Comparison of ENCODE assay signal across 8 cellular contexts in the genomic region with DNA sequence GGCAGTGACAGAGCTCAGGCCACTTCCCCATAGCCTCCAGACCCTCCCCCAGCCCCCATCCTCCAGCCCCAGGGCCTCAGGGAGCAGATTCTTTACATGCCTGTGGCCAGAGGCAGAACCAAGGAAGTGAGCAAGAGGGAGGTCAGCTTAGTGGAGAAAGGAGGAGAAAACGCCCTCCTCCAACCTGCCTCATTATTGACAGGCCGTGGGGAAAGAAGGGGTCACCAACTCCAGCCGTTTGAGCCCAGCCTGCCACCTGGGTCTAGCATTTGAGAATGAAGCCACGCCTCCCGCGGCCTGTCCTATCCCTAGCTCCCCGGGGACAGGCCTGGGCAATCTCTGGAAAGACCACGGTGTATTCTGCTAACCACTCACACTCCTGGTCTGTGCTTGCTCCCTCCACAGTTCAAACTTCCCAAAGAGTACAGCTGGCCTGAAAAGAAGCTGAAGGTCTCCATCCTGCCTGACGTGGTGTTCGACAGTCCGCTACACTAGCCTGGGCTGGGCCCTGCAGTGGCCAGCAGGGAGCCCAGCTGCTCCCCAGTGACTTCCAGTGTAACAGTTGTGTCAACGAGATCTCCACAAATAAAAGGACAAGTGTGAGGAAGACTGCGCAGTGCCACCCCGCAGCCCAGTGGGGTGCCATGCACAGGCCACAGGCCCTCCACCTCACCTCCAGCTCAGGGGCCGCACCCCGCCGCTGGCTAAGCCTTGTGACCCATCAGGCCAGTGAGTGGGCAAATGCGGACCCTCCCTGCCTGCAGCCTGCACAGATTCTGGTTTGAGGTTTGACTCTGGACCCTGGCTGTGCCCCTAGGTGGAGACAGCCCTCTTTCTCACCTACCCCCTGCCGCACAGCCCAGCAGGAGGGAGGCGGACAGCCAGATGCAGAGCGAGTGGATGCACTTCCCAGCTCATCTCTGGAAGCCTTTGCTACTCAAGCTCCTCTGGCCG. TPM values are rescaled to one million over a fixed set of nuclear protein-coding genes. Genes with fewer than 3 reads are reported as not detected.
DNase-seq lines count a peak whose midpoint lies in the region; ATAC-seq and TF ChIP-seq lines count a peak whose summit lies in the region.

No MANE protein-coding gene starts in this region.

- H3K9me3 ChIP-seq in iPS-15b (ENCODE audit: control insufficient read depth, insufficient read depth, low read length) (no peaks in the 10 kb centered on the region), suprapubic skin (no peaks in the 10 kb centered on the region), adrenal gland (replicated peaks in 1 of 3) (no peaks in the 10 kb centered on the region)

- peak overlapping the region; percentile 45 for H3K4me3 Mint-ChIP-seq in HFFc6
- no peak overlapping the region for H3K4me3 Mint-ChIP-seq in effector memory CD8-positive, alpha-beta T cell

- H3K27ac ChIP-seq in suprapubic skin (peak overlapping the region; percentile 5), adrenal gland (peak overlapping the region in 2 of 5 donors; percentile 78 to 81)

- H3K27ac Mint-ChIP-seq in HFFc6 = peak overlapping the region; percentile 96
- H3K27ac Mint-ChIP-seq in effector memory CD8-positive, alpha-beta T cell = no peak overlapping the region

- DNase-seq in HFFc6 (peak; percentile 84), amniotic stem cell (lab: John Stamatoyannopoulos, UW) (peak; percentile 39), suprapubic skin (ENCODE audit: low spot score in 2 of 2) (no peak), adrenal gland (no peak), SIG-M5 treated with dmso at 0.1 percent for 504 hours (lab: John Stamatoyannopoulos, UW; ENCODE audit: unreplicated experiment) (no peak)
- no peak for DNase-seq in effector memory CD8-positive, alpha-beta T cell

- H3K9me3 Mint-ChIP-seq in HFFc6 = no peaks in the 10 kb centered on the region
- no peaks in the 10 kb centered on the region for H3K9me3 Mint-ChIP-seq in effector memory CD8-positive, alpha-beta T cell

- H3K9ac ChIP-seq in iPS-15b (ENCODE audit: low read depth, low read length) = peak overlapping the region; percentile 37

- no peak for TF ChIP-seq EP300 in suprapubic skin (IDR thresholded peaks at IDR 0.05)

- no peaks in the 10 kb centered on the region for H3K36me3 ChIP-seq in iPS-15b (ENCODE audit: control insufficient read depth, insufficient read depth, low read length)
- H3K36me3 ChIP-seq in suprapubic skin = peaks cover 28% of the 10 kb centered on the region
- H3K36me3 ChIP-seq in adrenal gland (replicated peaks in 1 of 2) = peaks cover 0 to 11% of the 10 kb centered on the region in 2 donors

- peak; percentile 25; the same call in 1 of the 2 replicates for TF ChIP-seq CTCF in HFFc6 (IDR thresholded peaks at IDR 0.05)
- TF ChIP-seq CTCF in suprapubic skin (IDR thresholded peaks at IDR 0.05) = no peak
- no peak for TF ChIP-seq CTCF in adrenal gland (IDR thresholded peaks at IDR 0.05)

- peaks cover 33% of the 10 kb centered on the region for H3K4me1 ChIP-seq in iPS-15b (ENCODE audit: control insufficient read depth, insufficient read depth, low read length)
- H3K4me1 ChIP-seq in suprapubic skin = peaks cover 68% of the 10 kb centered on the region
- H3K4me1 ChIP-seq in adrenal gland (replicated peaks in 1 of 2) = peaks cover 32 to 74% of the 10 kb centered on the region in 2 donors

- intact Hi-C loops in adrenal gland (cut with DNase I) = no loop called here

- peaks cover under 1% of the 10 kb centered on the region; the same call in 1 of the 2 replicates for H3K36me3 Mint-ChIP-seq in HFFc6 (ENCODE audit: low read depth)
- peaks cover 3% of the 10 kb centered on the region for H3K36me3 Mint-ChIP-seq in effector memory CD8-positive, alpha-beta T cell (ENCODE audit: insufficient read depth)

- no peak for TF ChIP-seq POLR2A in suprapubic skin (IDR thresholded peaks at IDR 0.05)
- TF ChIP-seq POLR2A in adrenal gland (IDR thresholded peaks at IDR 0.05) = no peak

- ATAC-seq in HG03159 (IDR thresholded peaks at IDR 0.05; ENCODE audit: unreplicated experiment) = no peak
- ATAC-seq in effector memory CD8-positive, alpha-beta T cell (replicated peaks) = no peak

- 72% methylated on average over 16 of the region's 22 CpGs for WGBS in suprapubic skin
- WGBS in adrenal gland, 4 donors = 83 to 87% (median 85%) methylated on average over 13 to 22 of the region's 22 CpGs

- no peaks in the 10 kb centered on the region for H3K27me3 ChIP-seq in iPS-15b (ENCODE audit: control insufficient read depth, insufficient read depth, low read length)
- no peaks in the 10 kb centered on the region for H3K27me3 ChIP-seq in suprapubic skin
- no peaks in the 10 kb centered on the region for H3K27me3 ChIP-seq in adrenal gland

- H3K27me3 Mint-ChIP-seq in HFFc6 (ENCODE audit: insufficient read depth) = peaks cover 2% of the 10 kb centered on the region
- no peaks in the 10 kb centered on the region for H3K27me3 Mint-ChIP-seq in effector memory CD8-positive, alpha-beta T cell

- peaks cover 97% of the 10 kb centered on the region for H3K4me1 Mint-ChIP-seq in HFFc6 (ENCODE audit: low read depth)
- peaks cover 12 to 16% of the 10 kb centered on the region in 2 donors for H3K4me1 Mint-ChIP-seq in effector memory CD8-positive, alpha-beta T cell (ENCODE audit: low read depth in 2 of 2)

- peak overlapping the region; percentile 18 for H3K4me3 ChIP-seq in iPS-15b (ENCODE audit: low read depth, low read length)
- H3K4me3 ChIP-seq in suprapubic skin = no peak overlapping the region
- H3K4me3 ChIP-seq in adrenal gland = no peak overlapping the region

RNA-seq across cellular contexts. Expression of a gene that starts 14.3 kb away (rescaled TPM):
- 100 to 1,000 TPM; 123 to 148 (median 135) TPM for total RNA-seq in HFFc6 (2021; fragmentation: NEBNext Ultra II Directional; extraction: Animal tissue kit (Norgen Biotek cat#: 25700))
- total RNA-seq in suprapubic skin (100 to 1,000 TPM in 2 of 4 donors, 10 to 100 TPM in 2; 73.1 to 113 (median 96.1) TPM), adrenal gland (100 to 1,000 TPM in 7 of 8 donors, 10 to 100 TPM in 1; 73.1 to 175 (median 138) TPM)
- 10 to 100 TPM; 45.0 to 57.6 (median 53.0) TPM for polyA plus RNA-seq in adrenal gland

Comparison
In these comparisons a context has a peak if more than half of its experiments do, and no peak if none do; other contexts are left out.
1. DNase-seq: peak in HFFc6 (single experiment) and amniotic stem cell (single experiment); none in suprapubic skin (0 of 2), adrenal gland (0 of 7), SIG-M5 treated with dmso at 0.1 percent for 504 hours (single experiment) and effector memory CD8-positive, alpha-beta T cell (0 of 3).